Comparison of ENCODE assay signal across 14 cellular contexts in genomic region chr2:3470856-3471737, GRCh38. TPM values are rescaled to one million over a fixed set of nuclear protein-coding genes. Genes with fewer than 3 reads are reported as not detected.
DNase-seq lines count a peak whose midpoint lies in the region; ATAC-seq and TF ChIP-seq lines count a peak whose summit lies in the region.
"Had no signal": no experiment of that assay in that cellular context is flagged by ENCODE, and none has a peak within 500 bp of the region (broad histone marks: within the 10 kb centered on the region; RNA-seq: fewer than 3 reads in every experiment).

No MANE protein-coding gene starts in this region.

- TF ChIP-seq CTCF in fibroblast of the aortic adventitia (IDR thresholded peaks at IDR 0.05; ENCODE audit: insufficient read depth, low read length), result no peak
- TF ChIP-seq CTCF in ovary (IDR thresholded peaks at IDR 0.05), result no peak
- TF ChIP-seq CTCF in uterus (IDR thresholded peaks at IDR 0.05), result no peak

- TF ChIP-seq POLR2A in ovary (IDR thresholded peaks at IDR 0.05) (no peak), uterus (IDR thresholded peaks at IDR 0.05) (no peak)

- no peak for ATAC-seq in HG02610 (IDR thresholded peaks at IDR 0.05; ENCODE audit: unreplicated experiment)
- ATAC-seq: stimulated activated memory B cell treated with anti-CD40 and anti-IgM and Interleukin-4, amounts not matched to agents 10 μg/mL and 1 μg/mL and 100 μg/mL, for 72 hours had no signal

- H3K36me3 ChIP-seq in ovary (no peaks in the 10 kb centered on the region), uterus (no peaks in the 10 kb centered on the region)
- peaks cover 68% of the 10 kb centered on the region for H3K36me3 ChIP-seq in effector memory CD4-positive, alpha-beta T cell (ENCODE audit: control insufficient read depth, insufficient read depth, low read length)

- no peaks in the 10 kb centered on the region for H3K27me3 ChIP-seq in ovary
- H3K27me3 ChIP-seq in uterus, result no peaks in the 10 kb centered on the region
- H3K27me3 ChIP-seq in effector memory CD4-positive, alpha-beta T cell (replicated peaks; ENCODE audit: control insufficient read depth, insufficient read depth, low read length, poor library complexity, severe bottlenecking), result no peaks in the 10 kb centered on the region

- peak; percentile 10 for DNase-seq in fibroblast of the aortic adventitia (ENCODE audit: low read depth)
- no peak for DNase-seq in ovary
- DNase-seq in uterus, result no peak
- DNase-seq in effector memory CD4-positive, alpha-beta T cell, result no peak
- no peak for DNase-seq in DMS79 treated with DMSO at 0.1 percent for 48 hours (lab: John Stamatoyannopoulos, UW)
- DNase-seq: Caco-2; NCI-H1048; NCI-H345; nephron progenitor cell; stimulated activated CD4-positive, alpha-beta T cell treated with anti-CD3 and anti-CD28 coated beads, Interleukin-1b, Interleukin-23, amount 100 ng/mL, for 48 hours; T-helper 9 cell had no signal

- H3K9me3 ChIP-seq in ovary (no peaks in the 10 kb centered on the region), uterus (no peaks in the 10 kb centered on the region)
- no peaks in the 10 kb centered on the region for H3K9me3 ChIP-seq in effector memory CD4-positive, alpha-beta T cell (ENCODE audit: control insufficient read depth, low read length)
- H3K9me3 ChIP-seq: Caco-2 had no signal

- TF ChIP-seq EP300 in ovary (IDR thresholded peaks at IDR 0.05), result no peak

- intact Hi-C loops in ovary (cut with DNase I), result no loop called here
- intact Hi-C loops in uterus (cut with DNase I; ENCODE audit: low total_unique reads), result no loop called here

- peaks cover 14% of the 10 kb centered on the region for H3K4me1 ChIP-seq in ovary (ENCODE audit: insufficient read depth)
- peaks cover 7 to 8% of the 10 kb centered on the region in 2 donors for H3K4me1 ChIP-seq in uterus
- no peaks in the 10 kb centered on the region for H3K4me1 ChIP-seq in effector memory CD4-positive, alpha-beta T cell (ENCODE audit: control insufficient read depth, insufficient read depth, low read length, poor library complexity, severe bottlenecking)

- H3K27ac ChIP-seq in angular gyrus (ENCODE audit: low read depth, low read length) (peak overlapping the region; percentile 74), ovary (peak overlapping the region; percentile 40 to 41), uterus (peak overlapping the region; percentile 83 to 89)
- no peak overlapping the region for H3K27ac ChIP-seq in effector memory CD4-positive, alpha-beta T cell (ENCODE audit: insufficient read depth, low read length, poor library complexity, severe bottlenecking)

- 71 to 76% (median 75%) methylated on average over 17 of the region's 17 CpGs for WGBS in ovary, 3 donors

- H3K4me3 ChIP-seq in fibroblast of the aortic adventitia (ENCODE audit: low read depth, low read length) (no peak overlapping the region), ovary (no peak overlapping the region), uterus (no peak overlapping the region)
- no peak overlapping the region for H3K4me3 ChIP-seq in effector memory CD4-positive, alpha-beta T cell (ENCODE audit: insufficient read depth, low read depth, low read length, poor library complexity, severe bottlenecking)

RNA-seq across cellular contexts. Expression of gene ADI1, which starts 48.2 kb away (rescaled TPM):
- 41.6 and 44.7 TPM in 2 replicates for total RNA-seq in fibroblast of the aortic adventitia (ENCODE audit: low replicate concordance)
- total RNA-seq in ovary, result 10 to 100 TPM; 35.9 to 59.3 (median 46.3) TPM
- 10 to 100 TPM; 67.4 to 77.2 TPM for polyA plus RNA-seq in ovary
- 10 to 100 TPM; 31.5 to 65.0 (median 37.9) TPM for total RNA-seq in uterus
